8 cellular contexts compared by ENCODE assay signal in genomic region chr6:159973951-159974350, GRCh38. TPM values are rescaled to one million over a fixed set of nuclear protein-coding genes. Genes with fewer than 3 reads are reported as not detected.
DNase-seq lines count a peak whose midpoint lies in the region; ATAC-seq lines count a peak whose summit lies in the region.

No MANE protein-coding gene starts in this region.

- no peaks in the 10 kb centered on the region for H3K27me3 Mint-ChIP-seq in activated CD8-positive, alpha-beta T cell treated with anti-CD3 and anti-CD28 coated beads, Interleukin-2, amount 10 ng/mL, durations not matched to agents 7 days and 5 days (ENCODE audit: low read depth)

- H3K23ac ChIP-seq in mesenchymal stem cell (ENCODE audit: low read length in 2 of 2): no peak overlapping the region

- no peak overlapping the region for H3K18ac ChIP-seq in mesenchymal stem cell (ENCODE audit: low read depth in 1 of 2, low read length in 2 of 2)

- H2BK15ac ChIP-seq in mesenchymal stem cell (ENCODE audit: low read depth, poor library complexity, severe bottlenecking): no peak overlapping the region

- peaks cover 0 to 3% of the 10 kb centered on the region in 2 experiments for H3K36me3 ChIP-seq in mesenchymal stem cell (ENCODE audit: control insufficient read depth in 1 of 2, insufficient read depth in 2 of 2, low read depth in 1 of 2, low read length in 2 of 2)

- no peak overlapping the region for H3K4me3 Mint-ChIP-seq in activated CD8-positive, alpha-beta T cell treated with anti-CD3 and anti-CD28 coated beads, Interleukin-2, amount 10 ng/mL, durations not matched to agents 7 days and 5 days

- H4K91ac ChIP-seq in mesenchymal stem cell (ENCODE audit: low read length): no peak overlapping the region

- ATAC-seq in GM21367 (IDR thresholded peaks at IDR 0.05; ENCODE audit: unreplicated experiment) (peak; percentile 40), HG03571 (IDR thresholded peaks at IDR 0.05; ENCODE audit: unreplicated experiment) (peak; percentile 28)
- no peak for ATAC-seq in activated CD8-positive, alpha-beta T cell treated with anti-CD3 and anti-CD28 coated beads, Interleukin-2, amount 10 ng/mL, durations not matched to agents 7 days and 5 days

- H3K9ac ChIP-seq in mesenchymal stem cell (ENCODE audit: low read length): peak overlapping the region; percentile 71

- WGBS in mesenchymal stem cell: 100% methylated on average over 2 of the region's 2 CpGs

- CTCF ChIA-PET in activated CD8-positive, alpha-beta T cell treated with anti-CD3 and anti-CD28 coated beads, Interleukin-2, amount 10 ng/mL, durations not matched to agents 7 days and 5 days (lab: Charles Lee): interaction anchor here (1.3 to 2.1 kb wide), 4 partner anchors 9 to 66 kb away, joined by 3 to 14 read pairs (median 6); no protein-coding TSS in a partner anchor

- no peak overlapping the region for H3K4ac ChIP-seq in mesenchymal stem cell (ENCODE audit: low read depth in 1 of 2, low read length in 2 of 2)

- H4K8ac ChIP-seq in mesenchymal stem cell (ENCODE audit: low read length): no peak overlapping the region

- no peak overlapping the region for H2BK12ac ChIP-seq in mesenchymal stem cell (ENCODE audit: low read length in 2 of 2)

- DNase-seq in DMS53 treated with DMSO at 0.1 percent for 48 hours (lab: John Stamatoyannopoulos, UW; ENCODE audit: unreplicated experiment) (peak; percentile 83), mesenchymal stem cell (peak; percentile 88), posterior vena cava (ENCODE audit: low spot score) (no peak), inferior parietal cortex (ENCODE audit: extremely low spot score) (no peak), NCI-H1105 treated with DMSO at 0.1 percent for 48 hours (lab: John Stamatoyannopoulos, UW) (no peak)
- DNase-seq in activated CD8-positive, alpha-beta T cell treated with anti-CD3 and anti-CD28 coated beads, Interleukin-2, amount 10 ng/mL, durations not matched to agents 7 days and 5 days: no peak

- intact Hi-C loops in posterior vena cava (cut with DNase I): loop anchor here in 1 of 2 donors (10.0 kb wide), 1 partner anchor 71 kb away; no protein-coding TSS in a partner anchor

- H3K4me3 ChIP-seq in mesenchymal stem cell (ENCODE audit: insufficient read depth in 1 of 2, low read depth in 1 of 2, low read length in 2 of 2): no peak overlapping the region

- H3K4me1 Mint-ChIP-seq in activated CD8-positive, alpha-beta T cell treated with anti-CD3 and anti-CD28 coated beads, Interleukin-2, amount 10 ng/mL, durations not matched to agents 7 days and 5 days (ENCODE audit: low read depth): peaks cover 84% of the 10 kb centered on the region

- H3K9me3 Mint-ChIP-seq in activated CD8-positive, alpha-beta T cell treated with anti-CD3 and anti-CD28 coated beads, Interleukin-2, amount 10 ng/mL, durations not matched to agents 7 days and 5 days (ENCODE audit: insufficient read depth): no peaks in the 10 kb centered on the region

- H3K27ac Mint-ChIP-seq in activated CD8-positive, alpha-beta T cell treated with anti-CD3 and anti-CD28 coated beads, Interleukin-2, amount 10 ng/mL, durations not matched to agents 7 days and 5 days: peak overlapping the region; percentile 40

- H2BK5ac ChIP-seq in mesenchymal stem cell (ENCODE audit: low read depth, low read length, poor library complexity, severe bottlenecking): no peak overlapping the region

- no peak overlapping the region for H3K27ac ChIP-seq in mesenchymal stem cell (ENCODE audit: low read length, poor library complexity, severe bottlenecking)

- H2AK5ac ChIP-seq in mesenchymal stem cell (ENCODE audit: low read length, severe bottlenecking): no peak overlapping the region

- POLR2A ChIA-PET in activated CD8-positive, alpha-beta T cell treated with anti-CD3 and anti-CD28 coated beads, Interleukin-2, amount 10 ng/mL, durations not matched to agents 7 days and 5 days (lab: Charles Lee): interaction anchor here (1.1 to 1.5 kb wide), 2 partner anchors 40 to 55 kb away, joined by 4 read pairs; no protein-coding TSS in a partner anchor

- peaks cover 22% of the 10 kb centered on the region for H3K36me3 Mint-ChIP-seq in activated CD8-positive, alpha-beta T cell treated with anti-CD3 and anti-CD28 coated beads, Interleukin-2, amount 10 ng/mL, durations not matched to agents 7 days and 5 days (ENCODE audit: low read depth)

- no peaks in the 10 kb centered on the region for H3K27me3 ChIP-seq in mesenchymal stem cell (ENCODE audit: control insufficient read depth in 1 of 2, insufficient read depth in 1 of 2, low read length in 2 of 2)

- no peaks in the 10 kb centered on the region for H3K79me1 ChIP-seq in mesenchymal stem cell (replicated peaks; ENCODE audit: low read length, poor library complexity, severe bottlenecking)

- H2BK120ac ChIP-seq in mesenchymal stem cell (ENCODE audit: low read depth, low read length): no peak overlapping the region

- H3K4me1 ChIP-seq in mesenchymal stem cell (ENCODE audit: control insufficient read depth, insufficient read depth, low read depth, low read length): peaks cover 29% of the 10 kb centered on the region

- H3K9me3 ChIP-seq in mesenchymal stem cell (ENCODE audit: control insufficient read depth, low read length): no peaks in the 10 kb centered on the region

- no peak overlapping the region for H3K4me2 ChIP-seq in mesenchymal stem cell (ENCODE audit: low read length, poor library complexity, severe bottlenecking)

- no peak overlapping the region for H3K14ac ChIP-seq in mesenchymal stem cell (ENCODE audit: low read length in 2 of 2)

- no peak overlapping the region for H2AFZ ChIP-seq in mesenchymal stem cell (ENCODE audit: low read depth, low read length)

RNA-seq across cellular contexts. Expression of gene IGF2R, which starts 5.1 kb away (rescaled TPM):
- 10 to 100 TPM; 57.4 to 59.8 TPM for total RNA-seq in activated CD8-positive, alpha-beta T cell treated with anti-CD3 and anti-CD28 coated beads, Interleukin-2, amount 10 ng/mL, durations not matched to agents 7 days and 5 days
- polyA plus RNA-seq in mesenchymal stem cell (2013, experiment 1 of 2): 109 TPM
- polyA plus RNA-seq in mesenchymal stem cell (2013, experiment 2 of 2): 99.8 TPM
- 10 to 100 TPM; 62.7 to 71.8 TPM for total RNA-seq in posterior vena cava

Comparison
In these comparisons a context has a peak if more than half of its experiments do, and no peak if none do; other contexts are left out.
1. DNase-seq: peak in DMS53 treated with DMSO at 0.1 percent for 48 hours (single experiment) and mesenchymal stem cell (single experiment); none in activated CD8-positive, alpha-beta T cell treated with anti-CD3 and anti-CD28 coated beads, Interleukin-2, amount 10 ng/mL, durations not matched to agents 7 days and 5 days (single experiment), posterior vena cava (single experiment), inferior parietal cortex (single experiment) and NCI-H1105 treated with DMSO at 0.1 percent for 48 hours (single experiment).